Comparison of ENCODE assay signal across 8 cellular contexts in the genomic region with DNA sequence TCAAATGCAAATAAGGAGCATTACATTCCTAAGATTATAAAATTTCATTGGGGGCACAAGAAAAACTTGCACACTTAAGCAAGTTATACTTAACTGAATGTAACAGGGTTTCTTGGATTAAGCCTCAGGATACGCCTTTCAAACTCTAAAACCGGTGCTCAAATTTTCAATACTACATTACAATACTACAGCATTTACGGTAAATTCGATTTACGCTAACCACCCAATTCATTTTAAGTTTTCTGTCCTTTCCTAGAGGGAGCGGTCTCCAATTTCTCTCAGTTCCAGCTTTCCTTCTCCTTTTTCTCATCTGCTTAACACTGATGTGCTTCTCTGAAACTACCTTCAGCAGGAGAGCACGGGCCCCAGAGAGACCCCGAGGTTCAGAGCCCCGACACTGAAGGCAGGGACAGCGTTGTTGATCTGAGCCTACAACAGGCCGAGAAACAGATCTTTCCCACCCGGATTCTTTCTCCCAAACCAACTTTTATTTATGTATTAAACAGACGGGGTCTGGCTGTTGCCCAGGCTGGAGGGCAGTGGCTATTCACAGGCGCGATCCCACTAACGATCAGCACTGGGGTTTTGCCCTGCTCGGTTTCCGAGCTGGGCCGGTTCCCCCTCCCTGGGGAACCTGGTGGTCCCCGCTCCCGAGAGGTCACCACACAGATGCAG. TPM values are rescaled to one million over a fixed set of nuclear protein-coding genes. Genes with fewer than 3 reads are reported as not detected.
DNase-seq lines count a peak whose midpoint lies in the region; ATAC-seq and TF ChIP-seq lines count a peak whose summit lies in the region.

No MANE protein-coding gene starts in this region.

- in situ Hi-C loops in IMR-90 (cut with MboI; ENCODE audit: low sequenced_read_pairs) = no loop called here
- in situ Hi-C loops in astrocyte of the spinal cord (cut with HindIII; ENCODE audit: low sequenced_read_pairs) = no loop called here

- dilution Hi-C loops in IMR-90 (cut with HindIII; ENCODE audit: low sequenced_read_pairs, unreplicated experiment) = no loop called here

- H3K36me3 ChIP-seq in DOHH2 (ENCODE audit: control insufficient read depth, low read length) (peaks cover 42% of the 10 kb centered on the region), IMR-90 (ENCODE audit: control insufficient read depth, insufficient read depth, low read length) (no peaks in the 10 kb centered on the region), right lobe of liver (no peaks in the 10 kb centered on the region)

- H3K79me1 ChIP-seq in IMR-90 (ENCODE audit: low read depth in 1 of 2, low read length in 2 of 2) = peaks cover 13 to 26% of the 10 kb centered on the region in 2 experiments

- H2BK5ac ChIP-seq in IMR-90 (ENCODE audit: low read depth, low read length, poor library complexity, severe bottlenecking) = peak overlapping the region; percentile 75

- H3K4me1 Mint-ChIP-seq in type B pancreatic cell (ENCODE audit: unreplicated experiment) = peaks cover 19% of the 10 kb centered on the region

- H3K9ac ChIP-seq in IMR-90 (ENCODE audit: low read depth, low read length) = peak overlapping the region; percentile 81

- H2AK5ac ChIP-seq in IMR-90 (ENCODE audit: low read depth, low read length) = no peak overlapping the region

- no peak for TF ChIP-seq RAD21 in IMR-90 (IDR thresholded peaks at IDR 0.05; ENCODE audit: low read length)

- peak overlapping the region; percentile 86 for H3K27ac ChIP-seq in DOHH2 (ENCODE audit: low read depth, low read length)
- H3K27ac ChIP-seq in IMR-90 (ENCODE audit: insufficient read depth, low read length) = peak overlapping the region; percentile 76
- H3K27ac ChIP-seq in right lobe of liver = peak overlapping the region; percentile 73 to 91 (median 84)

- H3K4me3 ChIP-seq in DOHH2 (ENCODE audit: low read length) (peak overlapping the region; percentile 79), IMR-90 (ENCODE audit: insufficient read depth, low read depth, low read length) (peak overlapping the region; percentile 84), astrocyte of the spinal cord (ENCODE audit: low read depth, low read length) (peak overlapping the region; percentile 75), right lobe of liver (peak overlapping the region; percentile 72 to 97 (median 91))

- H2AFZ ChIP-seq in IMR-90 (replicated peaks; ENCODE audit: low read length, poor library complexity) = peak overlapping the region; percentile 100

- peak overlapping the region; percentile 62 for H3K23ac ChIP-seq in IMR-90 (ENCODE audit: low read depth, low read length)

- no peak overlapping the region for H2BK15ac ChIP-seq in IMR-90 (ENCODE audit: low read depth, low read length)

- H3K56ac ChIP-seq in IMR-90 (ENCODE audit: extremely low read depth, insufficient read depth, low read length) = peak overlapping the region; percentile 58

- no peak overlapping the region for H2BK120ac ChIP-seq in IMR-90 (ENCODE audit: low read depth, low read length)

- no peak overlapping the region for H4K5ac ChIP-seq in IMR-90 (ENCODE audit: low read depth, low read length)

- WGBS in IMR-90 (ENCODE audit: extremely low coverage in 2 of 2, insufficient read length in 1 of 2), 2 experiments = 0% methylated on average over 13 of the region's 21 CpGs; no CpG with 5 or more reads in 1 of the 2 experiments
- WGBS in right lobe of liver (ENCODE audit: insufficient coverage, low coverage, low lambda C conversion rate, missing lambda C conversion rate) = 3% methylated on average over 18 of the region's 21 CpGs

- H3K4me1 ChIP-seq in DOHH2 (ENCODE audit: control insufficient read depth, low read length) (peaks cover 17% of the 10 kb centered on the region), IMR-90 (ENCODE audit: control insufficient read depth, insufficient read depth, low read length) (peaks cover 3% of the 10 kb centered on the region), right lobe of liver (peaks cover 0 to 14% (median 0%) of the 10 kb centered on the region in 4 donors)

- peaks cover 9% of the 10 kb centered on the region for H3K36me3 Mint-ChIP-seq in type B pancreatic cell

- CTCF ChIA-PET in IMR-90 (lab: Yijun Ruan, JAX) = no interaction called here

- TF ChIP-seq CTCF in DOHH2 (IDR thresholded peaks at IDR 0.05; ENCODE audit: low read depth, low read length, poor library complexity, severe bottlenecking) (no peak), IMR-90 (conservative IDR thresholded peaks at IDR 0.05; ENCODE audit: low read depth, low read length) (no peak), astrocyte of the spinal cord (IDR thresholded peaks at IDR 0.05; ENCODE audit: low read depth, low read length) (no peak), right lobe of liver (IDR thresholded peaks at IDR 0.05) (no peak), type B pancreatic cell (conservative IDR thresholded peaks at IDR 0.05) (no peak)

- H3K27me3 Mint-ChIP-seq in type B pancreatic cell = no peaks in the 10 kb centered on the region

- peak overlapping the region; percentile 86 for H3K4me2 ChIP-seq in DOHH2 (ENCODE audit: low read length)
- peak overlapping the region; percentile 89 for H3K4me2 ChIP-seq in IMR-90 (ENCODE audit: low read depth, low read length)

- DNase-seq in IMR-90 = no peak
- peak; percentile 17 for DNase-seq in astrocyte of the spinal cord (ENCODE audit: low read depth, low spot score)
- no peak for DNase-seq in right lobe of liver
- DNase-seq in type B pancreatic cell (ENCODE audit: extremely low spot score, unreplicated experiment) = no peak
- no peak for DNase-seq in NCI-H446 (lab: John Stamatoyannopoulos, UW)

- peak overlapping the region; percentile 90 to 93; a peak in 3 of 4 replicates for H4K8ac ChIP-seq in IMR-90 (ENCODE audit: low read depth in 2 of 2, low read length in 2 of 2)

- no peaks in the 10 kb centered on the region; the same call in 1 of the 2 replicates for H3K9me1 ChIP-seq in IMR-90 (ENCODE audit: insufficient read depth, low read length)

- TF ChIP-seq POLR2A in IMR-90 (IDR thresholded peaks at IDR 0.05; ENCODE audit: low read depth, low read length) = no peak
- TF ChIP-seq POLR2A in right lobe of liver (IDR thresholded peaks at IDR 0.05) = no peak

- peaks cover 45% of the 10 kb centered on the region for H3K79me2 ChIP-seq in DOHH2 (ENCODE audit: control insufficient read depth, low read length)

- POLR2A ChIA-PET in IMR-90 (lab: Charles Lee; ENCODE audit: unreplicated experiment) = interaction anchor here (0.6 kb wide), 1 partner anchor 587 kb away, joined by 3 read pairs; no protein-coding TSS in a partner anchor

- ATAC-seq in IMR-90 (ENCODE audit: low read depth) = no peak
- ATAC-seq in right lobe of liver = no peak
- ATAC-seq in HG03139 (IDR thresholded peaks at IDR 0.05; ENCODE audit: unreplicated experiment) = no peak
- ATAC-seq in GM18519 (IDR thresholded peaks at IDR 0.05; ENCODE audit: low FRiP score, unreplicated experiment) = no peak

- intact Hi-C loops in IMR-90 (cut with micrococcal nuclease) (loop anchor here (5.0 kb wide), 1 partner anchor 98 kb away; the partner anchor contains the start of gene PDIA4), right lobe of liver (cut with DNase I) (no loop called here)

- H3K9me2 ChIP-seq in DOHH2 (replicated peaks; ENCODE audit: control insufficient read depth, low read length) = no peaks in the 10 kb centered on the region

- peak overlapping the region; percentile 97 for H3K27ac Mint-ChIP-seq in type B pancreatic cell

- H4K20me1 ChIP-seq in DOHH2 (ENCODE audit: control insufficient read depth, insufficient read depth, low read depth, low read length) = no peaks in the 10 kb centered on the region
- no peaks in the 10 kb centered on the region for H4K20me1 ChIP-seq in IMR-90 (ENCODE audit: insufficient read depth, low read length)

- H3K9me3 ChIP-seq in DOHH2 (ENCODE audit: control insufficient read depth, insufficient read depth, low read length) = peaks cover 3% of the 10 kb centered on the region
- no peaks in the 10 kb centered on the region for H3K9me3 ChIP-seq in IMR-90 (ENCODE audit: control insufficient read depth, insufficient read depth, low read length)
- H3K9me3 ChIP-seq in right lobe of liver = no peaks in the 10 kb centered on the region

- BruUV-seq in IMR-90 (replicated peaks; lab: Mats Ljungman, UMichigan) = no TSS peak

- H3K4me3 Mint-ChIP-seq in type B pancreatic cell = peak overlapping the region; percentile 100

- peak overlapping the region; percentile 93 for H3K4ac ChIP-seq in IMR-90 (ENCODE audit: low read depth, low read length)

- H2BK20ac ChIP-seq in IMR-90 (ENCODE audit: low read depth, low read length) = no peak overlapping the region

- peaks cover 14% of the 10 kb centered on the region for H3F3A ChIP-seq in DOHH2 (ENCODE audit: control insufficient read depth, insufficient read depth)

- H3K14ac ChIP-seq in IMR-90 (replicated peaks; ENCODE audit: low read depth, low read length) = peak overlapping the region; percentile 90; the same call in 1 of the 2 replicates

- H3K18ac ChIP-seq in IMR-90 (ENCODE audit: low read depth, low read length) = no peak overlapping the region

- H3K9me3 Mint-ChIP-seq in type B pancreatic cell = no peaks in the 10 kb centered on the region

- H4K91ac ChIP-seq in IMR-90 (ENCODE audit: insufficient read depth, low read depth, low read length) = no peak overlapping the region; the same call in 1 of the 2 replicates

- H3K27me3 ChIP-seq in DOHH2 (ENCODE audit: control insufficient read depth, low read length) (no peaks in the 10 kb centered on the region), IMR-90 (ENCODE audit: control insufficient read depth, insufficient read depth, low read length) (no peaks in the 10 kb centered on the region), right lobe of liver (no peaks in the 10 kb centered on the region)

- H2AK9ac ChIP-seq in IMR-90 (replicated peaks; ENCODE audit: low read depth, low read length, poor library complexity) = peak overlapping the region; percentile 95

RNA-seq across cellular contexts. Expression of gene ZNF425, which starts 0.8 kb away (rescaled TPM):
- total RNA-seq in IMR-90 (2012; rRNA removed) (2.3 and 2.8 TPM in 2 replicates), right lobe of liver (1 to 10 TPM in 1 of 6 experiments, under 1 TPM in 5; 0.06 to 1.4 (median 0.44) TPM), type B pancreatic cell (ENCODE audit: low replicate concordance) (4.5 and 7.0 TPM in 2 replicates)
- 1.2 TPM in 2 replicates for polyA plus RNA-seq in IMR-90 (2012; rRNA removed)
- polyA plus RNA-seq in IMR-90 (2012; cell fraction: cytosol; rRNA removed) = 0.48 and 0.75 TPM in 2 replicates
- polyA plus RNA-seq in IMR-90 (2012; cell fraction: nucleus; rRNA removed; ENCODE audit: low replicate concordance) = 0.92 and 0.94 TPM in 2 replicates

RNA-seq across cellular contexts. Expression of gene ZNF398, which starts 21.9 kb away (rescaled TPM):
- total RNA-seq in IMR-90 (2012; rRNA removed) (7.9 and 9.2 TPM in 2 replicates), right lobe of liver (1 to 10 TPM; 5.3 to 7.9 (median 6.2) TPM), type B pancreatic cell (ENCODE audit: low replicate concordance) (19.5 and 25.2 TPM in 2 replicates)
- polyA plus RNA-seq in IMR-90 (2012; rRNA removed) = 5.7 and 6.2 TPM in 2 replicates
- polyA plus RNA-seq in IMR-90 (2012; cell fraction: cytosol; rRNA removed) = 2.6 and 4.4 TPM in 2 replicates
- 5.3 and 10.5 TPM in 2 replicates for polyA plus RNA-seq in IMR-90 (2012; cell fraction: nucleus; rRNA removed; ENCODE audit: low replicate concordance)

RNA-seq across cellular contexts. Expression of gene ZNF786, which starts 34.8 kb away (rescaled TPM):
- 5.8 and 7.3 TPM in 2 replicates for total RNA-seq in IMR-90 (2012; rRNA removed)
- 2.6 and 2.8 TPM in 2 replicates for polyA plus RNA-seq in IMR-90 (2012; rRNA removed)
- 1.0 and 2.1 TPM in 2 replicates for polyA plus RNA-seq in IMR-90 (2012; cell fraction: cytosol; rRNA removed)
- 3.6 and 5.9 TPM in 2 replicates for polyA plus RNA-seq in IMR-90 (2012; cell fraction: nucleus; rRNA removed; ENCODE audit: low replicate concordance)
- 1 to 10 TPM; 2.0 to 2.7 (median 2.4) TPM for total RNA-seq in right lobe of liver
- 12.6 and 13.3 TPM in 2 replicates for total RNA-seq in type B pancreatic cell (ENCODE audit: low replicate concordance)
